ENCODE assay signal across 18 cellular contexts in genomic region chr3:46212101-46212500, GRCh38.
"Had no signal": no experiment of that assay in that cellular context is flagged by ENCODE, and none has a peak within 500 bp of the region (broad histone marks: within the 10 kb centered on the region; RNA-seq: fewer than 3 reads in every experiment).

No MANE protein-coding gene starts in this region.

- H3K4me3 ChIP-seq: hepatocyte, psoas muscle, spleen, tibial artery, upper lobe of left lung, vagina had no signal

- H3K4me2 ChIP-seq: hepatocyte had no signal

- DNase-seq: dermis blood vessel endothelial cell; foreskin keratinocyte; mesendoderm; naive B cell; occipital lobe; psoas muscle; retina; spleen; stimulated activated CD4-positive, alpha-beta T cell treated with anti-CD3 and anti-CD28 coated beads, Interleukin-15, amount 100 ng/mL, for 24 hours; stimulated activated CD4-positive, alpha-beta T cell treated with anti-CD3 and anti-CD28 coated beads, Interleukin-1b, Interleukin-23, amount 100 ng/mL, for 48 hours; stimulated activated CD4-positive, alpha-beta T cell treated with anti-CD3 and anti-CD28 coated beads, Interleukin-4, amount 100 ng/mL, for 24 hours; tibial artery; upper lobe of left lung had no signal

- H3K4me1 ChIP-seq: foreskin keratinocyte, parathyroid adenoma, psoas muscle, tibial artery, vagina had no signal

- ATAC-seq: foreskin keratinocyte; psoas muscle; sciatic nerve; stimulated activated memory B cell treated with anti-CD40 and anti-IgM and Interleukin-4, amounts not matched to agents 10 μg/mL and 1 μg/mL and 100 μg/mL, for 72 hours had no signal

- H3K79me2 ChIP-seq: hepatocyte, parathyroid adenoma had no signal

- H3K27me3 ChIP-seq: spleen, upper lobe of left lung, vagina had no signal

- H3K9me3 ChIP-seq: psoas muscle, spleen, tibial artery, upper lobe of left lung, vagina had no signal

- H3K27ac ChIP-seq: foreskin keratinocyte, hepatocyte, parathyroid adenoma, psoas muscle, tibial artery, upper lobe of left lung, vagina had no signal

- H2AFZ ChIP-seq: hepatocyte, parathyroid adenoma had no signal

- H3K36me3 ChIP-seq: spleen, tibial artery, upper lobe of left lung, vagina had no signal

- H3K9ac ChIP-seq: parathyroid adenoma had no signal
